ENCODE assay signal across 15 cellular contexts in the genomic region with DNA sequence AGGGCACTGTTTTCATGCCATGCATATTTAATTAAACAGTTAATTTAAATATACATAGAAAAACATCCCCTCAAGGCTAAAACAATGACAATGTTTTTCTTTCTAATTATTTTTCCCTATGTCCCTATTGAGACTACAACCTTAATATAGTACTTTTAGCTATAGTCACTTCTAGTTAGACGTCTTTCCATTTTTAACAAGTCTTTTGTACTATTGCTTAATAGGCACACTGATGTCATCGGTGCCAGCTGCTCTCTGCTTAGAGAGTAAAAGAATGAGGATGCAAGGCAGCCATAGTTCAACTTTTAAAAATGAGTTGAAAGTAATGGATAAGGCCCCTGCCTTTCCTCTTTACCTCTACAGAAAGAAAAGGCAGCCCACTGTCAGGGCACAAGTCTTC.
"Had no signal": no experiment of that assay in that cellular context is flagged by ENCODE, and none has a peak within 500 bp of the region (broad histone marks: within the 10 kb centered on the region; RNA-seq: fewer than 3 reads in every experiment).

No MANE protein-coding gene starts in this region.

- H3K4me3 ChIP-seq: coronary artery, tibial artery, uterus had no signal

- H3K27ac Mint-ChIP-seq: activated CD8-positive, alpha-beta T cell treated with anti-CD3 and anti-CD28 coated beads, Interleukin-2, amount 10 ng/mL, durations not matched to agents 7 days and 5 days; activated naive CD8-positive, alpha-beta T cell treated with anti-CD3 and anti-CD28 coated beads, Interleukin-2, amount 50 U/mL, for 24 hours; natural killer cell treated with Interleukin-12 subunit alpha and Interleukin-12 subunit beta and Interleukin-15 and Interleukin-18, amount 100 ng/mL, for 72 hours had no signal

- H3K4me1 ChIP-seq: tibial artery, uterus had no signal

- H3K27ac ChIP-seq: coronary artery, epithelial cell of prostate, tibial artery, uterus had no signal

- H3K4me1 Mint-ChIP-seq: activated naive CD8-positive, alpha-beta T cell treated with anti-CD3 and anti-CD28 coated beads, Interleukin-2, amount 50 U/mL, for 24 hours had no signal

- H3K4me3 Mint-ChIP-seq: activated CD8-positive, alpha-beta T cell treated with anti-CD3 and anti-CD28 coated beads, Interleukin-2, amount 10 ng/mL, durations not matched to agents 7 days and 5 days; activated naive CD8-positive, alpha-beta T cell treated with anti-CD3 and anti-CD28 coated beads, Interleukin-2, amount 50 U/mL, for 24 hours; natural killer cell treated with Interleukin-12 subunit alpha and Interleukin-12 subunit beta and Interleukin-15 and Interleukin-18, amount 100 ng/mL, for 72 hours had no signal

- H3K27me3 Mint-ChIP-seq: activated naive CD8-positive, alpha-beta T cell treated with anti-CD3 and anti-CD28 coated beads, Interleukin-2, amount 50 U/mL, for 24 hours; natural killer cell treated with Interleukin-12 subunit alpha and Interleukin-12 subunit beta and Interleukin-15 and Interleukin-18, amount 100 ng/mL, for 72 hours had no signal

- DNase-seq: activated CD4-positive, alpha-beta T cell treated with anti-CD3 and anti-CD28 coated beads for 48 hours; activated CD8-positive, alpha-beta T cell treated with anti-CD3 and anti-CD28 coated beads, Interleukin-2, amount 10 ng/mL, durations not matched to agents 7 days and 5 days; activated naive CD4-positive, alpha-beta T cell treated with Interleukin-2 at 50 U/mL for 16 hours; activated naive CD8-positive, alpha-beta T cell treated with anti-CD3 and anti-CD28 coated beads, Interleukin-2, amount 50 U/mL, for 24 hours; central memory CD4-positive, alpha-beta T cell; effector CD4-positive, alpha-beta T cell; mammary epithelial cell; occipital lobe; small intestine; T-helper 1 cell; tibial artery; uterus had no signal

- H3K9me3 ChIP-seq: tibial artery, uterus had no signal

- H3K36me3 ChIP-seq: tibial artery, uterus had no signal

- H3K27me3 ChIP-seq: tibial artery, uterus had no signal
